ENCODE assay signal across 10 cellular contexts in the genomic region with DNA sequence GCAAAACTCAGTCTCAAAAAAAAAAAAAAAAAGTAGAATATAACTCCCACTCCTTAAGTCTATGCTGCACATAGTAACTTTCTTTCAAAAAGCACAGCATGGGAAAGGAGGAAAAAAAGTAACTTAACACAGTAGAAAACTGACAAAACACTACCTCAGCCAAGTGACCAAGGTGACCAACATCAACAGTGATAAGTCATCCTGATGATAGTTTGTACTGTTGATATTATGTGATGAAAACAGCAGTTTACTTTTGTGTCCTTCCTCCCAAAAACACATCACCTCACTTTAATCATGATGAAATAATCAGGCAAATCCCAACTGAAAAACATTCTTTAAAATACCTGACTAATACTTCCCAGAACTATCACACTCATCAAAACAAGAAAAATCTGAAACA. TPM values are rescaled to one million over a fixed set of nuclear protein-coding genes. Genes with fewer than 3 reads are reported as not detected.
"Had no signal": no experiment of that assay in that cellular context is flagged by ENCODE, and none has a peak within 500 bp of the region (broad histone marks: within the 10 kb centered on the region; RNA-seq: fewer than 3 reads in every experiment).

No MANE protein-coding gene starts in this region.

- DNase-seq: GM23248, GOT3, H7, HFFc6, KBM-7 had no signal

- H3K4me3 ChIP-seq: GM23248, HAP-1 had no signal

- H3K9me3 ChIP-seq: HAP-1 had no signal

- ATAC-seq: HCT116 had no signal

- H3K36me3 ChIP-seq: HAP-1 had no signal

- H3K4me1 ChIP-seq: HAP-1 had no signal

- H3K27ac ChIP-seq: GM23248, KMS-11 had no signal

RNA-seq across cellular contexts. Expression of a gene that starts 29.3 kb away (rescaled TPM):
- total RNA-seq: GM23248, HFFc6 had no signal

RNA-seq across cellular contexts. Expression of a gene that starts 37.8 kb away (rescaled TPM):
- total RNA-seq: GM23248, H4, H7, HFFc6, HT-29 had no signal

RNA-seq across cellular contexts. Expression of a gene that starts 37.8 kb away (rescaled TPM):
- total RNA-seq: GM23248, HFFc6, HT-29 had no signal
